Comparison of ENCODE assay signal across 35 cellular contexts in genomic region chr1:10467078-10467477, GRCh38. TPM values are rescaled to one million over a fixed set of nuclear protein-coding genes. Genes with fewer than 3 reads are reported as not detected.
"Had no signal": no experiment of that assay in that cellular context is flagged by ENCODE, and none has a peak within 500 bp of the region (broad histone marks: within the 10 kb centered on the region; RNA-seq: fewer than 3 reads in every experiment).

No MANE protein-coding gene starts in this region.

- H3K27me3 ChIP-seq: brain microvascular endothelial cell, dorsolateral prefrontal cortex, esophagus muscularis mucosa, foreskin keratinocyte, gastrocnemius medialis had no signal

- H3K9me3 ChIP-seq: esophagus muscularis mucosa, gastrocnemius medialis had no signal

- H3K9me3 Mint-ChIP-seq: activated B cell treated with CpG ODN at 0.5 μM for 24 hours; activated CD4-positive, alpha-beta memory T cell treated with anti-CD3 and anti-CD28 coated beads for 36 hours; activated CD4-positive, alpha-beta T cell treated with anti-CD3 and anti-CD28 coated beads, Interleukin-2, amount 10 ng/mL, durations not matched to agents 24 days and 14 days; activated T-cell treated with anti-CD3 and anti-CD28 coated beads, Interleukin-2, amount 50 U/mL, for 4 hours; activated T-helper 17 cell treated with anti-CD3 and anti-CD28 coated beads, Interleukin-2, amount 50 U/mL, for 72 hours; central memory CD8-positive, alpha-beta T cell; dendritic cell treated with granulocyte-macrophage colony-stimulating factor and Interleukin-4, amounts not matched to agents 40 ng/mL and 50 ng/mL, for 4 days; T-helper 2 cell treated with Interferon-gamma antibody and Interleukin-4, amounts not matched to agents 5 μg/mL and 100 μg/mL, for 36 hours had no signal

- DNase-seq: activated B cell treated with CpG ODN at 0.5 μM for 24 hours; activated CD4-positive, alpha-beta memory T cell treated with anti-CD3 and anti-CD28 coated beads for 36 hours; activated CD4-positive, alpha-beta T cell treated with anti-CD3 and anti-CD28 coated beads, Interleukin-2, amount 10 ng/mL, durations not matched to agents 24 days and 14 days; activated CD8-positive, alpha-beta memory T cell treated with anti-CD3 and anti-CD28 coated beads, Interleukin-2, amount 10 ng/mL, durations not matched to agents 7 days and 5 days; activated CD8-positive, alpha-beta memory T cell treated with anti-CD3 and anti-CD28 coated beads, Interleukin-2, amount 50 U/mL, for 4 hours; activated CD8-positive, alpha-beta T cell treated with anti-CD3 and anti-CD28 coated beads, Interleukin-2, amount 10 ng/mL, durations not matched to agents 7 days and 5 days; activated effector memory CD4-positive, alpha-beta T cell treated with Interleukin-2 at 50 U/mL for 16 hours; activated gamma-delta T cell treated with Interleukin-2 at 50 U/mL for 16 hours; activated naive CD4-positive, alpha-beta T cell treated with anti-CD3 and anti-CD28 coated beads, Interleukin-2, amount 50 U/mL, for 16 hours; activated naive CD4-positive, alpha-beta T cell treated with Interleukin-2 at 50 U/mL for 16 hours; activated T-cell treated with anti-CD3 and anti-CD28 coated beads, Interleukin-2, amount 50 U/mL, for 4 hours; amniotic stem cell; anterior cingulate cortex; brain microvascular endothelial cell; dorsolateral prefrontal cortex; effector memory CD4-positive, alpha-beta T cell; erythroblast; foreskin keratinocyte; gastrocnemius medialis; glutamatergic neuron; T-helper 1 cell; T-helper 17 cell; T1000; WERI-Rb-1 had no signal

- ATAC-seq: activated CD4-positive, CD25-positive, alpha-beta regulatory T cell treated with anti-CD3 and anti-CD28 coated beads, Interleukin-2, amount 50 U/mL, for 24 hours; activated CD8-positive, alpha-beta memory T cell treated with anti-CD3 and anti-CD28 coated beads, Interleukin-2, amount 10 ng/mL, durations not matched to agents 7 days and 5 days; activated CD8-positive, alpha-beta T cell treated with anti-CD3 and anti-CD28 coated beads, Interleukin-2, amount 10 ng/mL, durations not matched to agents 7 days and 5 days; activated T-cell treated with anti-CD3 and anti-CD28 coated beads, Interleukin-2, amount 50 U/mL, for 4 hours; activated T-helper 17 cell treated with anti-CD3 and anti-CD28 coated beads, Interleukin-2, amount 50 U/mL, for 72 hours; foreskin keratinocyte; gastrocnemius medialis; T-helper 17 cell had no signal

- H3K27ac Mint-ChIP-seq: activated B cell treated with CpG ODN at 0.5 μM for 24 hours; activated CD4-positive, alpha-beta memory T cell treated with anti-CD3 and anti-CD28 coated beads for 36 hours; activated CD4-positive, alpha-beta T cell treated with anti-CD3 and anti-CD28 coated beads, Interleukin-2, amount 10 ng/mL, durations not matched to agents 24 days and 14 days; activated CD8-positive, alpha-beta memory T cell treated with anti-CD3 and anti-CD28 coated beads, Interleukin-2, amount 10 ng/mL, durations not matched to agents 7 days and 5 days; activated CD8-positive, alpha-beta T cell treated with anti-CD3 and anti-CD28 coated beads, Interleukin-2, amount 10 ng/mL, durations not matched to agents 7 days and 5 days; activated naive CD8-positive, alpha-beta T cell; activated T-helper 17 cell treated with anti-CD3 and anti-CD28 coated beads, Interleukin-2, amount 50 U/mL, for 72 hours; dendritic cell treated with granulocyte-macrophage colony-stimulating factor and Interleukin-4, amounts not matched to agents 40 ng/mL and 50 ng/mL, for 4 days; T-helper 17 cell; T-helper 2 cell treated with Interferon-gamma antibody and Interleukin-4, amounts not matched to agents 5 μg/mL and 100 μg/mL, for 36 hours had no signal

- H3K4me1 ChIP-seq: foreskin keratinocyte had no signal

- H3K4me3 Mint-ChIP-seq: activated B cell treated with CpG ODN at 0.5 μM for 24 hours; activated CD4-positive, alpha-beta memory T cell treated with anti-CD3 and anti-CD28 coated beads for 36 hours; activated CD4-positive, alpha-beta T cell treated with anti-CD3 and anti-CD28 coated beads, Interleukin-2, amount 10 ng/mL, durations not matched to agents 24 days and 14 days; activated CD8-positive, alpha-beta memory T cell treated with anti-CD3 and anti-CD28 coated beads, Interleukin-2, amount 10 ng/mL, durations not matched to agents 7 days and 5 days; activated CD8-positive, alpha-beta T cell treated with anti-CD3 and anti-CD28 coated beads, Interleukin-2, amount 10 ng/mL, durations not matched to agents 7 days and 5 days; activated naive CD8-positive, alpha-beta T cell; activated T-cell treated with anti-CD3 and anti-CD28 coated beads, Interleukin-2, amount 50 U/mL, for 4 hours; activated T-helper 17 cell treated with anti-CD3 and anti-CD28 coated beads, Interleukin-2, amount 50 U/mL, for 72 hours; central memory CD8-positive, alpha-beta T cell; dendritic cell treated with granulocyte-macrophage colony-stimulating factor and Interleukin-4, amounts not matched to agents 40 ng/mL and 50 ng/mL, for 4 days; T-helper 17 cell; T-helper 2 cell treated with Interferon-gamma antibody and Interleukin-4, amounts not matched to agents 5 μg/mL and 100 μg/mL, for 36 hours had no signal

- H3K4me3 ChIP-seq: coronary artery, dorsolateral prefrontal cortex, esophagus muscularis mucosa, gastrocnemius medialis had no signal

- FAIRE-seq: astrocyte, bronchial epithelial cell had no signal

- H3K27ac ChIP-seq: brain microvascular endothelial cell, coronary artery, dorsolateral prefrontal cortex, esophagus muscularis mucosa, foreskin keratinocyte, gastrocnemius medialis, WERI-Rb-1 had no signal

- H3K27me3 Mint-ChIP-seq: activated B cell treated with CpG ODN at 0.5 μM for 24 hours; activated CD4-positive, alpha-beta memory T cell treated with anti-CD3 and anti-CD28 coated beads for 36 hours; activated CD4-positive, alpha-beta T cell treated with anti-CD3 and anti-CD28 coated beads, Interleukin-2, amount 10 ng/mL, durations not matched to agents 24 days and 14 days; activated CD8-positive, alpha-beta memory T cell treated with anti-CD3 and anti-CD28 coated beads, Interleukin-2, amount 10 ng/mL, durations not matched to agents 7 days and 5 days; activated naive CD8-positive, alpha-beta T cell; activated T-helper 17 cell treated with anti-CD3 and anti-CD28 coated beads, Interleukin-2, amount 50 U/mL, for 72 hours; central memory CD8-positive, alpha-beta T cell; dendritic cell treated with granulocyte-macrophage colony-stimulating factor and Interleukin-4, amounts not matched to agents 40 ng/mL and 50 ng/mL, for 4 days; T-helper 17 cell had no signal

RNA-seq across cellular contexts. Expression of gene CORT, which starts 17.2 kb away (rescaled TPM):
- total RNA-seq: cardiac septum had no signal
